In genomic region chr14:102899516-102899900, GRCh38 we compare ENCODE assay signal across 26 cellular contexts. TPM values are rescaled to one million over a fixed set of nuclear protein-coding genes. Genes with fewer than 3 reads are reported as not detected.
DNase-seq lines count a peak whose midpoint lies in the region; ATAC-seq, FAIRE-seq and TF ChIP-seq lines count a peak whose summit lies in the region.
"Had no signal": no experiment of that assay in that cellular context is flagged by ENCODE, and none has a peak within 500 bp of the region (broad histone marks: within the 10 kb centered on the region; RNA-seq: fewer than 3 reads in every experiment).

No MANE protein-coding gene starts in this region.

- H3K27ac ChIP-seq in CD8-positive, alpha-beta T cell (ENCODE audit: low read depth, low read length), result no peak overlapping the region
- H3K27ac ChIP-seq in GM12878 (ENCODE audit: control insufficient read depth, insufficient read depth) (peak overlapping the region; percentile 79), osteoblast (ENCODE audit: low read depth, low read length) (no peak overlapping the region)
- H3K27ac ChIP-seq: 22Rv1, foreskin keratinocyte, heart right ventricle, RWPE1, thoracic aorta, WERI-Rb-1 had no signal

- CTCF ChIA-PET in CD8-positive, alpha-beta T cell (lab: Charles Lee), result no interaction called here
- CTCF ChIA-PET in GM12878 (lab: Yijun Ruan, JAX), result interaction anchor here (0.8 to 3.6 kb wide), 2 partner anchors 205 kb away, joined by 3 to 25 read pairs; no protein-coding TSS in a partner anchor

- no peaks in the 10 kb centered on the region for H3K9me3 ChIP-seq in CD8-positive, alpha-beta T cell (ENCODE audit: low read length)
- H3K9me3 ChIP-seq in GM12878 (replicated peaks; ENCODE audit: control insufficient read depth, insufficient read depth, low read length) (no peaks in the 10 kb centered on the region), osteoblast (ENCODE audit: low read depth, low read length) (no peaks in the 10 kb centered on the region)
- H3K9me3 ChIP-seq: heart right ventricle, thoracic aorta had no signal

- SMC1A ChIA-PET in GM12878 (lab: Charles Lee; ENCODE audit: uncharacterized antibody, unreplicated experiment), result interaction anchor here (1.0 to 1.9 kb wide), 2 partner anchors 118 to 204 kb away, joined by 3 to 9 read pairs; no protein-coding TSS in a partner anchor

- FAIRE-seq in GM12878 (lab: Jason Lieb, UNC) (no peak), H54 (lab: Jason Lieb, UNC) (no peak)
- FAIRE-seq: small intestine had no signal

- WGBS in GM12878 (ENCODE audit: insufficient coverage, insufficient replicate concordance, low lambda C conversion rate, missing lambda C conversion rate), result 98% methylated on average over 8 of the region's 8 CpGs

- in situ Hi-C loops in GM12878 (cut with MboI), result no loop called here

- no peak for TF ChIP-seq CTCF in CD8-positive, alpha-beta T cell (IDR thresholded peaks at IDR 0.05)
- no peak for TF ChIP-seq CTCF in GM12878 (IDR thresholded peaks at IDR 0.05 in 2 of 3, conservative IDR thresholded peaks at IDR 0.05 in 1 of 3; ENCODE audit: control insufficient read depth in 2 of 3, extremely low read depth in 1 of 3, insufficient read depth in 1 of 3, low read depth in 3 of 3, low read length in 3 of 3)
- no peak for TF ChIP-seq CTCF in osteoblast (IDR thresholded peaks at IDR 0.05; ENCODE audit: extremely low read depth, low read depth, low read length)

- TF ChIP-seq EP300 in GM12878 (IDR thresholded peaks at IDR 0.05; ENCODE audit: borderline replicate concordance in 1 of 2, control insufficient read depth in 1 of 2, low read depth in 2 of 2, low read length in 2 of 2), result no peak

- H3K79me2 ChIP-seq in GM12878 (ENCODE audit: control insufficient read depth, insufficient read depth, low read length) (peaks cover 34% of the 10 kb centered on the region), osteoblast (ENCODE audit: insufficient read depth, low read length) (no peaks in the 10 kb centered on the region)

- H3K27me3 Mint-ChIP-seq in T-helper 1 cell treated with Interleukin-12 subunit alpha and Interleukin-12 subunit beta and Interleukin-4 antibody, amounts not matched to agents 30 μg/mL and 1 μg/mL, for 36 hours (ENCODE audit: low read depth), result no peaks in the 10 kb centered on the region
- H3K27me3 Mint-ChIP-seq in CD8-positive, alpha-beta T cell (ENCODE audit: low read depth), result no peaks in the 10 kb centered on the region
- H3K27me3 Mint-ChIP-seq: activated CD8-positive, alpha-beta T cell treated with anti-CD3 and anti-CD28 coated beads for 36 hours; brain; CD4-positive, alpha-beta memory T cell had no signal

- no TSS peak for BruUV-seq in GM12878 (replicated peaks; lab: Mats Ljungman, UMichigan)

- peaks cover 33% of the 10 kb centered on the region for H3K36me3 Mint-ChIP-seq in T-helper 1 cell treated with Interleukin-12 subunit alpha and Interleukin-12 subunit beta and Interleukin-4 antibody, amounts not matched to agents 30 μg/mL and 1 μg/mL, for 36 hours (ENCODE audit: low read depth)
- H3K36me3 Mint-ChIP-seq in CD8-positive, alpha-beta T cell, result peaks cover 64% of the 10 kb centered on the region

- H3K9me3 Mint-ChIP-seq in T-helper 1 cell treated with Interleukin-12 subunit alpha and Interleukin-12 subunit beta and Interleukin-4 antibody, amounts not matched to agents 30 μg/mL and 1 μg/mL, for 36 hours, result no peaks in the 10 kb centered on the region
- no peaks in the 10 kb centered on the region for H3K9me3 Mint-ChIP-seq in CD8-positive, alpha-beta T cell
- H3K9me3 Mint-ChIP-seq: activated CD8-positive, alpha-beta T cell treated with anti-CD3 and anti-CD28 coated beads for 36 hours; brain had no signal

- peaks cover 22% of the 10 kb centered on the region for H3K36me3 ChIP-seq in CD8-positive, alpha-beta T cell (ENCODE audit: insufficient read depth, low read length)
- peaks cover 25 to 31% of the 10 kb centered on the region in 2 experiments; a peak in 3 of 4 replicates for H3K36me3 ChIP-seq in GM12878 (ENCODE audit: control insufficient read depth in 2 of 2, insufficient read depth in 2 of 2, low read length in 1 of 2)
- peaks cover 29% of the 10 kb centered on the region for H3K36me3 ChIP-seq in osteoblast (ENCODE audit: insufficient read depth, low read length)

- no peak for DNase-seq in T-helper 1 cell
- DNase-seq in CD8-positive, alpha-beta T cell, result no peak
- DNase-seq in GM12878 (ENCODE audit: low read depth, low spot score), result no peak
- DNase-seq in osteoblast (ENCODE audit: insufficient read length, low spot score, missing footprints), result peak; percentile 45
- no peak for DNase-seq in H54 (ENCODE audit: insufficient read length, low spot score)
- no peak for DNase-seq in iPS-NIHi7 (ENCODE audit: extremely low spot score)
- DNase-seq: activated CD8-positive, alpha-beta T cell treated with anti-CD3 and anti-CD28 coated beads for 36 hours; CD4-positive, alpha-beta memory T cell; effector memory CD4-positive, alpha-beta T cell; foreskin keratinocyte; heart right ventricle; IMR-90; NCI-H1092 treated with DMSO at 0.1 percent for 48 hours; NCI-H2081; NCI-H82; occipital lobe; small intestine; stimulated activated CD4-positive, alpha-beta T cell treated with anti-CD3 and anti-CD28 coated beads, Interleukin-2, amount 100 ng/mL, for 24 hours; WERI-Rb-1 had no signal

- peaks cover 18% of the 10 kb centered on the region for H3K4me1 ChIP-seq in CD8-positive, alpha-beta T cell (ENCODE audit: insufficient read depth, low read length)
- H3K4me1 ChIP-seq in GM12878 (ENCODE audit: control insufficient read depth, insufficient read depth, low read length), result peaks cover 59% of the 10 kb centered on the region
- no peaks in the 10 kb centered on the region for H3K4me1 ChIP-seq in osteoblast (ENCODE audit: insufficient read depth, low read length)
- H3K4me1 ChIP-seq: foreskin keratinocyte had no signal

- H2AFZ ChIP-seq in GM12878 (ENCODE audit: control insufficient read depth, low read depth, low read length), result no peak overlapping the region
- H2AFZ ChIP-seq in osteoblast (ENCODE audit: low read length), result no peak overlapping the region

- POLR2A ChIA-PET in CD8-positive, alpha-beta T cell (lab: Charles Lee), result no interaction called here
- POLR2A ChIA-PET in GM12878 (lab: Charles Lee), result interaction anchor here (0.9 kb wide), 1 partner anchor 13 kb away, joined by 3 read pairs; no protein-coding TSS in a partner anchor

- peak overlapping the region; percentile 17; the same call in 1 of the 2 replicates for H3K9ac ChIP-seq in GM12878 (ENCODE audit: control insufficient read depth, insufficient read depth, low read length)

- TF ChIP-seq POLR2A in GM12878 (IDR thresholded peaks at IDR 0.05; ENCODE audit: low read depth, low read length) (no peak; the same call in 1 of the 2 replicates), H54 (IDR thresholded peaks at IDR 0.05; ENCODE audit: low read depth, low read length) (no peak)

- H4K20me1 ChIP-seq in GM12878 (ENCODE audit: control insufficient read depth, insufficient read depth) (no peaks in the 10 kb centered on the region), osteoblast (ENCODE audit: insufficient read depth, low read length) (no peaks in the 10 kb centered on the region)

- RAD21 ChIA-PET in GM12878 (lab: Charles Lee; ENCODE audit: unreplicated experiment), result interaction anchor here (1.0 to 1.4 kb wide), 3 partner anchors 80 to 205 kb away, joined by 3 to 7 read pairs (median 5); no protein-coding TSS in a partner anchor

- H3K27me3 ChIP-seq in CD8-positive, alpha-beta T cell (ENCODE audit: insufficient read depth, low read length), result no peaks in the 10 kb centered on the region
- no peaks in the 10 kb centered on the region for H3K27me3 ChIP-seq in GM12878 (replicated peaks in 1 of 2; ENCODE audit: control insufficient read depth in 2 of 2, insufficient read depth in 2 of 2, low read length in 1 of 2)
- H3K27me3 ChIP-seq in osteoblast (ENCODE audit: insufficient read depth, low read length), result no peaks in the 10 kb centered on the region
- H3K27me3 ChIP-seq: foreskin keratinocyte, heart right ventricle had no signal

- intact Hi-C loops in CD8-positive, alpha-beta T cell (cut with DNase I, micrococcal nuclease), result no loop called here
- intact Hi-C loops in GM12878 (cut with micrococcal nuclease; ENCODE audit: unreplicated experiment), result no loop called here

- H3K27ac Mint-ChIP-seq in T-helper 1 cell treated with Interleukin-12 subunit alpha and Interleukin-12 subunit beta and Interleukin-4 antibody, amounts not matched to agents 30 μg/mL and 1 μg/mL, for 36 hours, result peak overlapping the region; percentile 63
- peak overlapping the region; percentile 27 for H3K27ac Mint-ChIP-seq in CD8-positive, alpha-beta T cell
- H3K27ac Mint-ChIP-seq: activated CD8-positive, alpha-beta T cell treated with anti-CD3 and anti-CD28 coated beads for 36 hours had no signal

- peaks cover 27% of the 10 kb centered on the region for H3K4me1 Mint-ChIP-seq in T-helper 1 cell treated with Interleukin-12 subunit alpha and Interleukin-12 subunit beta and Interleukin-4 antibody, amounts not matched to agents 30 μg/mL and 1 μg/mL, for 36 hours (ENCODE audit: low read depth)
- H3K4me1 Mint-ChIP-seq in CD8-positive, alpha-beta T cell (ENCODE audit: low read depth), result peaks cover 18% of the 10 kb centered on the region
- H3K4me1 Mint-ChIP-seq: brain had no signal

- ATAC-seq in CD8-positive, alpha-beta T cell, result no peak
- no peak for ATAC-seq in GM12878
- no peak for ATAC-seq in GM21786 (IDR thresholded peaks at IDR 0.05; ENCODE audit: unreplicated experiment)
- ATAC-seq: activated CD8-positive, alpha-beta T cell treated with anti-CD3 and anti-CD28 coated beads for 36 hours; esophagus mucosa; foreskin keratinocyte; heart right ventricle had no signal

- TF ChIP-seq RAD21 in GM12878 (IDR thresholded peaks at IDR 0.05; ENCODE audit: insufficient read depth, low read depth, low read length), result no peak

- H3K4me2 ChIP-seq in GM12878 (ENCODE audit: control insufficient read depth, insufficient read depth) (peak overlapping the region; percentile 79), osteoblast (ENCODE audit: insufficient read depth, low read length) (no peak overlapping the region)

- no peak overlapping the region for H3K4me3 ChIP-seq in CD8-positive, alpha-beta T cell (ENCODE audit: low read depth, low read length)
- no peak overlapping the region for H3K4me3 ChIP-seq in GM12878
- H3K4me3 ChIP-seq in osteoblast (ENCODE audit: insufficient read depth, low read length), result no peak overlapping the region
- H3K4me3 ChIP-seq: heart right ventricle, thoracic aorta had no signal

- H3K4me3 Mint-ChIP-seq in T-helper 1 cell treated with Interleukin-12 subunit alpha and Interleukin-12 subunit beta and Interleukin-4 antibody, amounts not matched to agents 30 μg/mL and 1 μg/mL, for 36 hours, result no peak overlapping the region
- H3K4me3 Mint-ChIP-seq in CD8-positive, alpha-beta T cell, result no peak overlapping the region
- H3K4me3 Mint-ChIP-seq: activated CD8-positive, alpha-beta T cell treated with anti-CD3 and anti-CD28 coated beads for 36 hours; brain; CD4-positive, alpha-beta memory T cell had no signal

RNA-seq across cellular contexts. Expression of gene AMN, which starts 23.0 kb away (rescaled TPM):
- 1 to 10 TPM; 4.0 to 4.3 TPM for total RNA-seq in CD8-positive, alpha-beta T cell
- 2.7 TPM in 2 replicates for total RNA-seq in GM12878 (2013; cell fraction: nucleolus; rRNA removed)
- total RNA-seq in GM12878 (2014; rRNA removed), result 0.11 and 0.17 TPM in 2 replicates
- not detected in 2 replicates for total RNA-seq in GM12878 (2014; rRNA removed; fragmentation: Illumina TruSeq; extraction: Trizol)
- total RNA-seq in GM12878 (2021), result 0.33 and 0.82 TPM in 2 replicates
- not detected for polyA plus RNA-seq in GM12878 (2011; ENCODE audit: low read depth)
- polyA plus RNA-seq in GM12878 (2011; rRNA removed), result 0.04 and 0.10 TPM in 2 replicates
- 0.07 and 0.22 TPM in 2 replicates for polyA plus RNA-seq in GM12878 (2011; cell fraction: cytosol; rRNA removed)
- 2.1 and 2.7 TPM in 2 replicates for polyA plus RNA-seq in GM12878 (2011; cell fraction: nucleus; rRNA removed)
- polyA plus RNA-seq in GM12878 (2012), result 0.26 and 0.45 TPM in 2 replicates
- polyA plus RNA-seq in GM12878 (2014; fragmentation: Illumina TruSeq; extraction: Trizol), result 0.03 TPM in 1 of 2 replicates, not detected in the other
- not detected for polyA plus RNA-seq in GM12878 (2014; fragmentation: Nextera tagmentation; extraction: Ambion mirVana)
- polyA plus RNA-seq in GM12878 (2014; rRNA removed), result 0.24 TPM in 1 of 2 replicates, not detected in the other
- not detected for polyA plus RNA-seq in GM12878 (2016; fragmentation: Nextera tagmentation; extraction: Ambion mirVana)
- polyA minus RNA-seq in GM12878 (2011; rRNA and poly(A)+ RNA removed), result 0.21 TPM in 1 of 2 replicates, not detected in the other
- not detected in 2 replicates for polyA minus RNA-seq in GM12878 (2011; cell fraction: cytosol; rRNA and poly(A)+ RNA removed)
- 0.36 and 0.48 TPM in 2 replicates for polyA minus RNA-seq in GM12878 (2011; cell fraction: nucleus; rRNA and poly(A)+ RNA removed)
- total RNA-seq in osteoblast, result under 0.01 and 0.29 TPM in 2 replicates
- total RNA-seq: occipital lobe had no signal
